18 cellular contexts compared by ENCODE assay signal in the genomic region with DNA sequence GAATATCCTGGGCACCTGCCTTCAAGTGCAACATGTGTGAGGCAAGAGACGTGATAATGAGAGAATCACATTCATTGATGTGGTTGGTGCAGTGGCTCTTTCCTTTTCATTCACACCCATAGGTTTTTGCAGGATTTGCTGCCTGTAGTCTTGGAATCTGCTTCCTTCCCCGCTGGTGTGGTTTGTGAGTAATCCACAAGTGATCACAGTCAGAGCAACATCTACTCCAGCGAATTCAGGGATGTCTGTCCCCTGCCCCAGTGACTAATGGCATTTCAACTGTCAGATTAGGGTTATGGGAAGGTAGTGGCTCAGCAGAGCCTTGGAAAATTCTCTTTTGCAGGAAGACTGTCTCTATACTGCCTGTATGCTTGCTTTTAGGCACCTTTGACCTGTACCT.
DNase-seq lines count a peak whose midpoint lies in the region; ATAC-seq and TF ChIP-seq lines count a peak whose summit lies in the region.
"Had no signal": no experiment of that assay in that cellular context is flagged by ENCODE, and none has a peak within 500 bp of the region (broad histone marks: within the 10 kb centered on the region; RNA-seq: fewer than 3 reads in every experiment).

No MANE protein-coding gene starts in this region.

- no peak for TF ChIP-seq CTCF in HFFc6 (IDR thresholded peaks at IDR 0.05)

- peaks cover 8% of the 10 kb centered on the region; the same call in 1 of the 2 replicates for H3K36me3 Mint-ChIP-seq in HFFc6 (ENCODE audit: low read depth)
- H3K36me3 Mint-ChIP-seq: T-cell had no signal

- no peaks in the 10 kb centered on the region for H3K27me3 Mint-ChIP-seq in HFFc6 (ENCODE audit: insufficient read depth)
- H3K27me3 Mint-ChIP-seq: CD4-positive, alpha-beta T cell had no signal

- H3K4me3 Mint-ChIP-seq in HFFc6: peak overlapping the region; percentile 27; the same call in 1 of the 2 replicates
- H3K4me3 Mint-ChIP-seq: activated T-helper 1 cell treated with anti-CD3 and anti-CD28 coated beads, Interleukin-12 subunit alpha, Interleukin-12 subunit beta, Interleukin-2, Interleukin-4 antibody, amounts not matched to agents 30 ng/mL and 10 ng/mL and 1 ng/mL, durations not matched to agents 14 hours and 24 hours and 36 hours; CD4-positive, alpha-beta T cell; nephron; T-cell had no signal

- peak; percentile 81 for DNase-seq in A172 (ENCODE audit: low spot score)
- peak; percentile 76 for DNase-seq in HFFc6
- DNase-seq in SW480 (ENCODE audit: low spot score): peak; percentile 44
- DNase-seq in iris pigment epithelial cell (ENCODE audit: low read depth): peak; percentile 39
- no peak for DNase-seq in activated CD4-positive, alpha-beta T cell treated with anti-CD3 and anti-CD28 coated beads for 48 hours
- no peak for DNase-seq in T-helper 1 cell
- no peak for DNase-seq in NCI-H187 treated with DMSO at 0.1 percent for 48 hours (lab: John Stamatoyannopoulos, UW)
- DNase-seq: CD4-positive, alpha-beta T cell; gastrocnemius medialis; GOT3; NCI-H2107; RPMI8226; T-cell; WERI-Rb-1 had no signal

- H3K9me3 Mint-ChIP-seq in HFFc6: peaks cover 4% of the 10 kb centered on the region
- H3K9me3 Mint-ChIP-seq: activated T-helper 1 cell treated with anti-CD3 and anti-CD28 coated beads, Interleukin-12 subunit alpha, Interleukin-12 subunit beta, Interleukin-2, Interleukin-4 antibody, amounts not matched to agents 30 ng/mL and 10 ng/mL and 1 ng/mL, durations not matched to agents 14 hours and 24 hours and 36 hours had no signal

- peaks cover 44% of the 10 kb centered on the region for H3K4me1 Mint-ChIP-seq in HFFc6 (ENCODE audit: low read depth)
- H3K4me1 Mint-ChIP-seq: nephron, T-cell had no signal

- H3K27ac Mint-ChIP-seq in HFFc6: peak overlapping the region; percentile 51
- H3K27ac Mint-ChIP-seq: activated T-helper 1 cell treated with anti-CD3 and anti-CD28 coated beads, Interleukin-12 subunit alpha, Interleukin-12 subunit beta, Interleukin-2, Interleukin-4 antibody, amounts not matched to agents 30 ng/mL and 10 ng/mL and 1 ng/mL, durations not matched to agents 14 hours and 24 hours and 36 hours; CD4-positive, alpha-beta T cell; T-cell had no signal

- no peak for ATAC-seq in HG03442 (IDR thresholded peaks at IDR 0.05; ENCODE audit: unreplicated experiment)
- ATAC-seq: gastrocnemius medialis, GM12878, T-cell had no signal

Comparison
In these comparisons a context has a peak if more than half of its experiments do, and no peak if none do; other contexts are left out.
1. DNase-seq: peak in A172 (single experiment), HFFc6 (single experiment), SW480 (single experiment) and iris pigment epithelial cell (single experiment); none in activated CD4-positive, alpha-beta T cell treated with anti-CD3 and anti-CD28 coated beads for 48 hours (single experiment), T-helper 1 cell (0 of 5) and NCI-H187 treated with DMSO at 0.1 percent for 48 hours (single experiment).